ENCODE assay signal across 1 cellular context in the genomic region with DNA sequence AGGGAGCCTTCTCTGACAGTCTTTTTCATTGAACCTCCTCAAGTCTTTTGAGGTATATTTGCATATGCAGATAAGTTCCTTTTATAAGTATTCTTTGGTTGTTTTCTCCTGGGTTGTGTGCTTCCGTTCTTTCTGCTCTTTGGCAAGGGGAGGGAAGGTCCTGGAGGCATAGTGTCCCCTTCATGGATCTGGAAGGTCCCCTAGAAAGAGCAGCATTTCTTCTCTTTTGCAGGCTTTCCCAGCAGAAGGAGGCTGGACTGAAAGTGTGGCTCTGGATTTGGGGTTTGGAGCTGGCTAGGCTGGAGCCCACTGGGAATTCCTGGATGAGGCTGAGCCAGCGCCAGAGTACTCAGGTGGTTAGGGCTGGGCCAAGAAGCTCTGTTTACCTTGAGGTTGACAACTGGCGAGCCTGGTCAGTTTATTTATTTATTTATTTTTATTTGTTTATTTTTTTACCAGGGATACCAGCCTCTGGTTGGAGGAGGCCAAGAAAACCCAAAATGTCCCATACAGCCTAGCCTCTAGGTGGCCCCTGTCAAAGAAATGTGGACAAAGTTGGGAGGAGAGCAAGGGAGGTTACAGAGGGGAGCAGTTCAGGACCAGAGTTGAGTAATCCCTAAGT.
TF ChIP-seq lines count a peak whose summit lies in the region.

No MANE protein-coding gene starts in this region.

TF ChIP-seq in HepG2, 621 proteins besides CTCF, POLR2A, EP300 and RAD21 (continued from another document):
- TF ChIP-seq ARID4A (CRISPR knock-in tag; IDR thresholded peaks at IDR 0.05; ENCODE audit: borderline replicate concordance), result 0 out of 2 replicates have a peak, but pooled peaks have one; percentile 18
- no peak for TF ChIP-seq ZBTB20 (CRISPR knock-in tag; IDR thresholded peaks at IDR 0.05; ENCODE audit: borderline replicate concordance, low read depth)
- TF ChIP-seq PAXIP1 (CRISPR knock-in tag; conservative IDR thresholded peaks at IDR 0.05), result no peak
- TF ChIP-seq THAP9 (CRISPR knock-in tag; IDR thresholded peaks at IDR 0.05; ENCODE audit: borderline replicate concordance), result no peak
- TF ChIP-seq JUNB (CRISPR knock-in tag; IDR thresholded peaks at IDR 0.05; ENCODE audit: borderline replicate concordance), result no peak
- no peak for TF ChIP-seq RARA (CRISPR knock-in tag; IDR thresholded peaks at IDR 0.05)
- no peak for TF ChIP-seq RFX3 (CRISPR knock-in tag; IDR thresholded peaks at IDR 0.05)
- TF ChIP-seq ZMYM3 (CRISPR knock-in tag; IDR thresholded peaks at IDR 0.05), result no peak
- TF ChIP-seq KDM5A (IDR thresholded peaks at IDR 0.05; ENCODE audit: borderline replicate concordance, low read length), result no peak
- TF ChIP-seq, protein P1, sequence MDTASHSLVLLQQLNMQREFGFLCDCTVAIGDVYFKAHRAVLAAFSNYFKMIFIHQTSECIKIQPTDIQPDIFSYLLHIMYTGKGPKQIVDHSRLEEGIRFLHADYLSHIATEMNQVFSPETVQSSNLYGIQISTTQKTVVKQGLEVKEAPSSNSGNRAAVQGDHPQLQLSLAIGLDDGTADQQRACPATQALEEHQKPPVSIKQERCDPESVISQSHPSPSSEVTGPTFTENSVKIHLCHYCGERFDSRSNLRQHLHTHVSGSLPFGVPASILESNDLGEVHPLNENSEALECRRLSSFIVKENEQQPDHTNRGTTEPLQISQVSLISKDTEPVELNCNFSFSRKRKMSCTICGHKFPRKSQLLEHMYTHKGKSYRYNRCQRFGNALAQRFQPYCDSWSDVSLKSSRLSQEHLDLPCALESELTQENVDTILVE (CRISPR knock-in tag; IDR thresholded peaks at IDR 0.05), result no peak
- no peak for TF ChIP-seq ZNF274 (CRISPR knock-in tag; IDR thresholded peaks at IDR 0.05)
- TF ChIP-seq GRHL1 (CRISPR knock-in tag; conservative IDR thresholded peaks at IDR 0.05), result no peak
- TF ChIP-seq ZNF777 (CRISPR knock-in tag; IDR thresholded peaks at IDR 0.05), result no peak
- TF ChIP-seq, protein P2, sequence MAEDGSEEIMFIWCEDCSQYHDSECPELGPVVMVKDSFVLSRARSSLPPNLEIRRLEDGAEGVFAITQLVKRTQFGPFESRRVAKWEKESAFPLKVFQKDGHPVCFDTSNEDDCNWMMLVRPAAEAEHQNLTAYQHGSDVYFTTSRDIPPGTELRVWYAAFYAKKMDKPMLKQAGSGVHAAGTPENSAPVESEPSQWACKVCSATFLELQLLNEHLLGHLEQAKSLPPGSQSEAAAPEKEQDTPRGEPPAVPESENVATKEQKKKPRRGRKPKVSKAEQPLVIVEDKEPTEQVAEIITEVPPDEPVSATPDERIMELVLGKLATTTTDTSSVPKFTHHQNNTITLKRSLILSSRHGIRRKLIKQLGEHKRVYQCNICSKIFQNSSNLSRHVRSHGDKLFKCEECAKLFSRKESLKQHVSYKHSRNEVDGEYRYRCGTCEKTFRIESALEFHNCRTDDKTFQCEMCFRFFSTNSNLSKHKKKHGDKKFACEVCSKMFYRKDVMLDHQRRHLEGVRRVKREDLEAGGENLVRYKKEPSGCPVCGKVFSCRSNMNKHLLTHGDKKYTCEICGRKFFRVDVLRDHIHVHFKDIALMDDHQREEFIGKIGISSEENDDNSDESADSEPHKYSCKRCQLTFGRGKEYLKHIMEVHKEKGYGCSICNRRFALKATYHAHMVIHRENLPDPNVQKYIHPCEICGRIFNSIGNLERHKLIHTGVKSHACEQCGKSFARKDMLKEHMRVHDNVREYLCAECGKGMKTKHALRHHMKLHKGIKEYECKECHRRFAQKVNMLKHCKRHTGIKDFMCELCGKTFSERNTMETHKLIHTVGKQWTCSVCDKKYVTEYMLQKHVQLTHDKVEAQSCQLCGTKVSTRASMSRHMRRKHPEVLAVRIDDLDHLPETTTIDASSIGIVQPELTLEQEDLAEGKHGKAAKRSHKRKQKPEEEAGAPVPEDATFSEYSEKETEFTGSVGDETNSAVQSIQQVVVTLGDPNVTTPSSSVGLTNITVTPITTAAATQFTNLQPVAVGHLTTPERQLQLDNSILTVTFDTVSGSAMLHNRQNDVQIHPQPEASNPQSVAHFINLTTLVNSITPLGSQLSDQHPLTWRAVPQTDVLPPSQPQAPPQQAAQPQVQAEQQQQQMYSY (CRISPR knock-in tag; IDR thresholded peaks at IDR 0.05), result peak; percentile 98
